19 cellular contexts compared by ENCODE assay signal in genomic region chr2:102110168-102110567, GRCh38. TPM values are rescaled to one million over a fixed set of nuclear protein-coding genes. Genes with fewer than 3 reads are reported as not detected.
DNase-seq lines count a peak whose midpoint lies in the region; ATAC-seq, FAIRE-seq and TF ChIP-seq lines count a peak whose summit lies in the region.
"Had no signal": no experiment of that assay in that cellular context is flagged by ENCODE, and none has a peak within 500 bp of the region (broad histone marks: within the 10 kb centered on the region; RNA-seq: fewer than 3 reads in every experiment).

No MANE protein-coding gene starts in this region.

- H3K4me2 ChIP-seq in A549, result peak overlapping the region; percentile 74; the same call in 2 of the 3 replicates

- H3K4me3 ChIP-seq in A549 (no peak overlapping the region), endodermal cell (ENCODE audit: low read length) (no peak overlapping the region)
- H3K4me3 ChIP-seq: HAP-1 had no signal

- CTCF ChIA-PET in A549 (lab: Yijun Ruan, JAX), result interaction anchor here (0.5 to 4.3 kb wide), 3 partner anchors 15 to 90 kb away, joined by 3 to 17 read pairs (median 4); no protein-coding TSS in a partner anchor

- H3K4me3 Mint-ChIP-seq in nephron (no peak overlapping the region), endodermal cell (no peak overlapping the region)

- H3K4me1 Mint-ChIP-seq in nephron (peaks cover 47% of the 10 kb centered on the region), endodermal cell (peaks cover 22% of the 10 kb centered on the region)

- in situ Hi-C loops in KBM-7 (cut with MboI; ENCODE audit: low pct_unique_long_range_greater_than_20kb, low sequenced_read_pairs), result no loop called here

- no peak for TF ChIP-seq RAD21 in A549 (conservative IDR thresholded peaks at IDR 0.05 in 1 of 2, IDR thresholded peaks at IDR 0.05 in 1 of 2)

- ATAC-seq in A549, result no peak
- ATAC-seq in stimulated activated naive CD8-positive, alpha-beta T cell treated with anti-CD3 and anti-CD28 coated beads, Interleukin-15, Interleukin-2, amounts not matched to agents 100 U/mL and 50 U/mL, for 24 hours, result no peak
- ATAC-seq in HG03521 (IDR thresholded peaks at IDR 0.05; ENCODE audit: unreplicated experiment), result no peak

- H3K9me3 ChIP-seq in A549, result no peaks in the 10 kb centered on the region
- H3K9me3 ChIP-seq in endodermal cell (ENCODE audit: control insufficient read depth, low read length), result no peaks in the 10 kb centered on the region
- H3K9me3 ChIP-seq: HAP-1 had no signal

- 85% methylated on average over 5 of the region's 5 CpGs for WGBS in A549 (ENCODE audit: missing lambda C conversion rate)
- 90 to 96% methylated on average over 2 to 5 of the region's 5 CpGs for WGBS in endodermal cell (ENCODE audit: insufficient coverage in 1 of 2, insufficient read length in 1 of 2), 2 experiments

- H3K36me3 Mint-ChIP-seq in nephron (ENCODE audit: low read depth), result no peaks in the 10 kb centered on the region
- no peaks in the 10 kb centered on the region for H3K36me3 Mint-ChIP-seq in endodermal cell (ENCODE audit: low read depth)
- H3K36me3 Mint-ChIP-seq: CD4-positive, CD25-positive, alpha-beta regulatory T cell had no signal

- peak overlapping the region in 2 of 3 experiments; percentile 38 to 56 for H3K27ac Mint-ChIP-seq in nephron
- no peak overlapping the region for H3K27ac Mint-ChIP-seq in endodermal cell

- H3K27ac ChIP-seq in A549, result peak overlapping the region; percentile 96 to 97; a peak in 5 of 6 replicates
- no peak overlapping the region for H3K27ac ChIP-seq in endodermal cell (ENCODE audit: low read depth, low read length)
- H3K27ac ChIP-seq: HL-60, RWPE1 had no signal

- no peak overlapping the region for H3K9ac ChIP-seq in endodermal cell (ENCODE audit: extremely low read depth, low read length, poor library complexity, severe bottlenecking)

- H3K27me3 Mint-ChIP-seq in nephron (ENCODE audit: low read depth) (peaks cover 6% of the 10 kb centered on the region), endodermal cell (ENCODE audit: insufficient read depth) (no peaks in the 10 kb centered on the region)
- H3K27me3 Mint-ChIP-seq: CD4-positive, CD25-positive, alpha-beta regulatory T cell had no signal

- TF ChIP-seq CTCF in A549 (IDR thresholded peaks at IDR 0.05), result no peak
- no peak for TF ChIP-seq CTCF in nephron (IDR thresholded peaks at IDR 0.05; ENCODE audit: unreplicated experiment in 3 of 3)
- no peak for TF ChIP-seq CTCF in endodermal cell (conservative IDR thresholded peaks at IDR 0.05)

- no peak for TF ChIP-seq EP300 in A549 (IDR thresholded peaks at IDR 0.05)

- H3K4me1 ChIP-seq in A549 (peaks cover 69% of the 10 kb centered on the region), endodermal cell (ENCODE audit: control insufficient read depth, insufficient read depth, low read length) (no peaks in the 10 kb centered on the region)
- H3K4me1 ChIP-seq: HAP-1 had no signal

- no peak for FAIRE-seq in A549 (lab: Jason Lieb, UNC)
- FAIRE-seq: GM12891 had no signal

- H3K27me3 ChIP-seq in endodermal cell (ENCODE audit: control insufficient read depth, insufficient read depth, low read length, poor library complexity, severe bottlenecking), result no peaks in the 10 kb centered on the region

- DNase-seq in A549 (ENCODE audit: low read depth in 1 of 2, low spot score in 1 of 2) (no peak), KBM-7 (peak; percentile 11), fibroblast of peridontal ligament (ENCODE audit: extremely low read depth) (peak; percentile 52), endodermal cell (no peak), cortex of kidney (lab: John Stamatoyannopoulos, UW) (no peak)
- no peak for DNase-seq in stimulated activated naive CD8-positive, alpha-beta T cell treated with anti-CD3 and anti-CD28 coated beads, Interleukin-15, Interleukin-2, amounts not matched to agents 100 U/mL and 50 U/mL, for 24 hours
- DNase-seq: AML-193; CD4-positive, CD25-positive, alpha-beta regulatory T cell; DMS53; KG1; NCI-H1092 treated with DMSO at 0.1 percent for 48 hours; NCI-H1694; NCI-H69 had no signal

- H3K36me3 ChIP-seq in endodermal cell (ENCODE audit: control insufficient read depth, insufficient read depth, low read length), result no peaks in the 10 kb centered on the region
- H3K36me3 ChIP-seq: HAP-1 had no signal

- no peak for TF ChIP-seq POLR2A in A549 (IDR thresholded peaks at IDR 0.05; ENCODE audit: low read length)

- peaks cover 3% of the 10 kb centered on the region for H3K9me3 Mint-ChIP-seq in nephron
- H3K9me3 Mint-ChIP-seq in endodermal cell, result no peaks in the 10 kb centered on the region
- H3K9me3 Mint-ChIP-seq: CD4-positive, CD25-positive, alpha-beta regulatory T cell had no signal

- POLR2A ChIA-PET in A549 (lab: Yijun Ruan, JAX), result no interaction called here

TF ChIP-seq in A549, 52 proteins besides CTCF, POLR2A, EP300 and RAD21:
- no peak for TF ChIP-seq ATOH8 (CRISPR knock-in tag; IDR thresholded peaks at IDR 0.05; ENCODE audit: low read depth)
- TF ChIP-seq FOSB (CRISPR knock-in tag; IDR thresholded peaks at IDR 0.05), result no peak
- no peak for TF ChIP-seq CHD2 (IDR thresholded peaks at IDR 0.05; ENCODE audit: low read length, partially characterized antibody)
- TF ChIP-seq GATA3 (IDR thresholded peaks at IDR 0.05; ENCODE audit: borderline replicate concordance), result no peak
- TF ChIP-seq ESRRA (IDR thresholded peaks at IDR 0.05; ENCODE audit: borderline replicate concordance, low read length), result no peak
- TF ChIP-seq MAX (IDR thresholded peaks at IDR 0.05), result no peak
- no peak for TF ChIP-seq NFE2L2 (conservative IDR thresholded peaks at IDR 0.05; ENCODE audit: low read length)
- TF ChIP-seq TP53 (CRISPR knock-in tag; IDR thresholded peaks at IDR 0.05), result no peak
- no peak for TF ChIP-seq EHMT2 (IDR thresholded peaks at IDR 0.05; ENCODE audit: low read depth)
- no peak for TF ChIP-seq EHF (CRISPR knock-in tag; IDR thresholded peaks at IDR 0.05)
- no peak for TF ChIP-seq KDM5A (IDR thresholded peaks at IDR 0.05)
- no peak for TF ChIP-seq CBX8 (IDR thresholded peaks at IDR 0.05)
- TF ChIP-seq RNF2 (IDR thresholded peaks at IDR 0.05; ENCODE audit: borderline replicate concordance, low read depth), result no peak
- no peak for TF ChIP-seq NR3C1 (IDR thresholded peaks at IDR 0.05)
- no peak for TF ChIP-seq KDM1A (IDR thresholded peaks at IDR 0.05; ENCODE audit: low read depth)
- TF ChIP-seq CHD4 (IDR thresholded peaks at IDR 0.05; ENCODE audit: borderline replicate concordance), result no peak
- no peak for TF ChIP-seq ELK1 (IDR thresholded peaks at IDR 0.05; ENCODE audit: low read depth, low read length)
- no peak for TF ChIP-seq JUNB (IDR thresholded peaks at IDR 0.05)
- TF ChIP-seq NPAS2 (CRISPR knock-in tag; IDR thresholded peaks at IDR 0.05; ENCODE audit: borderline replicate concordance), result no peak
TF ChIP-seq in A549: peak in this region for 0.

RNA-seq across cellular contexts. Expression of gene IL1R1, which starts 32.4 kb away (rescaled TPM):
- 34.7 and 38.0 TPM in 2 replicates for polyA plus RNA-seq in A549 (2011; rRNA removed)
- polyA plus RNA-seq in A549 (2012; cell fraction: cytosol; rRNA removed), result 11.8 and 16.3 TPM in 2 replicates
- polyA plus RNA-seq in A549 (2012; cell fraction: nucleus; rRNA removed), result 8.9 and 11.5 TPM in 2 replicates
- 25.3 to 35.9 TPM (median 32.5 TPM) in 3 replicates for polyA plus RNA-seq in A549 (2017; fragmentation: RNase III; extraction: RNeasy Plus Mini Kit Qiagen cat#74134 plus additional on column Dnase treatment)
- 16.1 and 16.2 TPM in 2 replicates for polyA minus RNA-seq in A549 (2011; rRNA and poly(A)+ RNA removed)
- total RNA-seq in endodermal cell, result 1 to 10 TPM; 3.0 to 4.1 TPM
- polyA plus RNA-seq in endodermal cell (2013, experiment 1 of 2), result 0.96 TPM
- polyA plus RNA-seq in endodermal cell (2013, experiment 2 of 2), result 0.79 TPM

Comparison
In these comparisons a context has a peak if more than half of its experiments do, and no peak if none do; other contexts are left out.
1. DNase-seq: peak in KBM-7 (single experiment) and fibroblast of peridontal ligament (single experiment); none in A549 (0 of 2), endodermal cell (single experiment), stimulated activated naive CD8-positive, alpha-beta T cell treated with anti-CD3 and anti-CD28 coated beads, Interleukin-15, Interleukin-2, amounts not matched to agents 100 U/mL and 50 U/mL, for 24 hours (single experiment) and cortex of kidney (single experiment).